ENCODE assay signal across 1 cellular context in the genomic region with DNA sequence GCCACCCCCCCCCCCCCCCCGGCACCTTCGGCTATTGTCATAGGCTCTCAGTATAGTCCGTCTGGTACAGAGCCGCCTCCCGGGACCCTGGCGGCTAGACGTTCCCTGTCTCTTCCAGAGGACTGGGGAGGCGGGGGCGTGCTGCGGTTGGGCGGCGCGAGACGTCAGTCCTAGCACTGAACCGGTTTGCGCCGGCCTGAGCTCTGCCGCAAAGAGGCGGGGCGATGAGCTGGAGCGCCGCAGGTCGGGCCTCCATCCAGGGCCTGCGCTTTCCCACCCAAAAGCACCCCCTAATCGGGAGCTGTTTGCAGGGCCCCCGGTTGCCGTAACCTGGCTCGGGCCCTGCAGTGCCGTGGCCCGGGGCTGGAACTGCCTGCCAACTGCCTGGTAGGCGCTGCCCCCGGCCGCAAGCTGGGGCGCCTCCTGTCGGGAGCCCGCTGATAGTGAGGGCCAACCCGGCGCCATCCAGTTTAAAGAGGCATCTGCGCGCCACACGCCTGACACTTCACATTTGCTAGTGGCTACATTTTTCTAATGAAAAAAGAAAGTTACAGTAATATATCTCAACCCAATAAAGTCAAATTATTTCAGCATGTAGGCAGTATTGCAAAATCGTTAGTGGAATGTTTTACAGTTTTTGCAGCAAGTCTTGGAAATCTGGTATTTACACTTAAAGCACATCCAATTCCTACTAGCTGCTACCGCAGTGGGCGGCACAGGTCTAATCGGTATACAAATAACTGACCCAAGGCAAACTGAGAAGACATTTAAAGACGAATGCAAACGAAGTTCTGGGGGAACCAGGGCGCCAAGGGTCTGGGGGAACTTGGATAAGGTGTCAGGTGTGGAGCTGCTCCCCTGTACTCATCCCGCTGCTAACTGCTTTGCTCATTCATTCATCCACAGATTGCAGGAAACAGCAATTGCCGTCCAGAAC.
TF ChIP-seq lines count a peak whose summit lies in the region.

No MANE protein-coding gene starts in this region.

TF ChIP-seq in K562, 482 proteins besides CTCF, POLR2A, EP300 and RAD21 (continued from another document and continues in another):
- TF ChIP-seq, protein P1, sequence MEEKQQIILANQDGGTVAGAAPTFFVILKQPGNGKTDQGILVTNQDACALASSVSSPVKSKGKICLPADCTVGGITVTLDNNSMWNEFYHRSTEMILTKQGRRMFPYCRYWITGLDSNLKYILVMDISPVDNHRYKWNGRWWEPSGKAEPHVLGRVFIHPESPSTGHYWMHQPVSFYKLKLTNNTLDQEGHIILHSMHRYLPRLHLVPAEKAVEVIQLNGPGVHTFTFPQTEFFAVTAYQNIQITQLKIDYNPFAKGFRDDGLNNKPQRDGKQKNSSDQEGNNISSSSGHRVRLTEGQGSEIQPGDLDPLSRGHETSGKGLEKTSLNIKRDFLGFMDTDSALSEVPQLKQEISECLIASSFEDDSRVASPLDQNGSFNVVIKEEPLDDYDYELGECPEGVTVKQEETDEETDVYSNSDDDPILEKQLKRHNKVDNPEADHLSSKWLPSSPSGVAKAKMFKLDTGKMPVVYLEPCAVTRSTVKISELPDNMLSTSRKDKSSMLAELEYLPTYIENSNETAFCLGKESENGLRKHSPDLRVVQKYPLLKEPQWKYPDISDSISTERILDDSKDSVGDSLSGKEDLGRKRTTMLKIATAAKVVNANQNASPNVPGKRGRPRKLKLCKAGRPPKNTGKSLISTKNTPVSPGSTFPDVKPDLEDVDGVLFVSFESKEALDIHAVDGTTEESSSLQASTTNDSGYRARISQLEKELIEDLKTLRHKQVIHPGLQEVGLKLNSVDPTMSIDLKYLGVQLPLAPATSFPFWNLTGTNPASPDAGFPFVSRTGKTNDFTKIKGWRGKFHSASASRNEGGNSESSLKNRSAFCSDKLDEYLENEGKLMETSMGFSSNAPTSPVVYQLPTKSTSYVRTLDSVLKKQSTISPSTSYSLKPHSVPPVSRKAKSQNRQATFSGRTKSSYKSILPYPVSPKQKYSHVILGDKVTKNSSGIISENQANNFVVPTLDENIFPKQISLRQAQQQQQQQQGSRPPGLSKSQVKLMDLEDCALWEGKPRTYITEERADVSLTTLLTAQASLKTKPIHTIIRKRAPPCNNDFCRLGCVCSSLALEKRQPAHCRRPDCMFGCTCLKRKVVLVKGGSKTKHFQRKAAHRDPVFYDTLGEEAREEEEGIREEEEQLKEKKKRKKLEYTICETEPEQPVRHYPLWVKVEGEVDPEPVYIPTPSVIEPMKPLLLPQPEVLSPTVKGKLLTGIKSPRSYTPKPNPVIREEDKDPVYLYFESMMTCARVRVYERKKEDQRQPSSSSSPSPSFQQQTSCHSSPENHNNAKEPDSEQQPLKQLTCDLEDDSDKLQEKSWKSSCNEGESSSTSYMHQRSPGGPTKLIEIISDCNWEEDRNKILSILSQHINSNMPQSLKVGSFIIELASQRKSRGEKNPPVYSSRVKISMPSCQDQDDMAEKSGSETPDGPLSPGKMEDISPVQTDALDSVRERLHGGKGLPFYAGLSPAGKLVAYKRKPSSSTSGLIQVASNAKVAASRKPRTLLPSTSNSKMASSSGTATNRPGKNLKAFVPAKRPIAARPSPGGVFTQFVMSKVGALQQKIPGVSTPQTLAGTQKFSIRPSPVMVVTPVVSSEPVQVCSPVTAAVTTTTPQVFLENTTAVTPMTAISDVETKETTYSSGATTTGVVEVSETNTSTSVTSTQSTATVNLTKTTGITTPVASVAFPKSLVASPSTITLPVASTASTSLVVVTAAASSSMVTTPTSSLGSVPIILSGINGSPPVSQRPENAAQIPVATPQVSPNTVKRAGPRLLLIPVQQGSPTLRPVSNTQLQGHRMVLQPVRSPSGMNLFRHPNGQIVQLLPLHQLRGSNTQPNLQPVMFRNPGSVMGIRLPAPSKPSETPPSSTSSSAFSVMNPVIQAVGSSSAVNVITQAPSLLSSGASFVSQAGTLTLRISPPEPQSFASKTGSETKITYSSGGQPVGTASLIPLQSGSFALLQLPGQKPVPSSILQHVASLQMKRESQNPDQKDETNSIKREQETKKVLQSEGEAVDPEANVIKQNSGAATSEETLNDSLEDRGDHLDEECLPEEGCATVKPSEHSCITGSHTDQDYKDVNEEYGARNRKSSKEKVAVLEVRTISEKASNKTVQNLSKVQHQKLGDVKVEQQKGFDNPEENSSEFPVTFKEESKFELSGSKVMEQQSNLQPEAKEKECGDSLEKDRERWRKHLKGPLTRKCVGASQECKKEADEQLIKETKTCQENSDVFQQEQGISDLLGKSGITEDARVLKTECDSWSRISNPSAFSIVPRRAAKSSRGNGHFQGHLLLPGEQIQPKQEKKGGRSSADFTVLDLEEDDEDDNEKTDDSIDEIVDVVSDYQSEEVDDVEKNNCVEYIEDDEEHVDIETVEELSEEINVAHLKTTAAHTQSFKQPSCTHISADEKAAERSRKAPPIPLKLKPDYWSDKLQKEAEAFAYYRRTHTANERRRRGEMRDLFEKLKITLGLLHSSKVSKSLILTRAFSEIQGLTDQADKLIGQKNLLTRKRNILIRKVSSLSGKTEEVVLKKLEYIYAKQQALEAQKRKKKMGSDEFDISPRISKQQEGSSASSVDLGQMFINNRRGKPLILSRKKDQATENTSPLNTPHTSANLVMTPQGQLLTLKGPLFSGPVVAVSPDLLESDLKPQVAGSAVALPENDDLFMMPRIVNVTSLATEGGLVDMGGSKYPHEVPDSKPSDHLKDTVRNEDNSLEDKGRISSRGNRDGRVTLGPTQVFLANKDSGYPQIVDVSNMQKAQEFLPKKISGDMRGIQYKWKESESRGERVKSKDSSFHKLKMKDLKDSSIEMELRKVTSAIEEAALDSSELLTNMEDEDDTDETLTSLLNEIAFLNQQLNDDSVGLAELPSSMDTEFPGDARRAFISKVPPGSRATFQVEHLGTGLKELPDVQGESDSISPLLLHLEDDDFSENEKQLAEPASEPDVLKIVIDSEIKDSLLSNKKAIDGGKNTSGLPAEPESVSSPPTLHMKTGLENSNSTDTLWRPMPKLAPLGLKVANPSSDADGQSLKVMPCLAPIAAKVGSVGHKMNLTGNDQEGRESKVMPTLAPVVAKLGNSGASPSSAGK (IDR thresholded peaks at IDR 0.05), result peak; percentile 76
- TF ChIP-seq NEUROD1 (IDR thresholded peaks at IDR 0.05; ENCODE audit: borderline replicate concordance, low read depth, low read length, partially characterized antibody) (peak; percentile 38), POLR2H (tag; IDR thresholded peaks at IDR 0.05; ENCODE audit: low read depth) (peak; percentile 78), CHD4 (IDR thresholded peaks at IDR 0.05; ENCODE audit: insufficient read depth, insufficient replicate concordance, low read depth, low read length, poor library complexity, severe bottlenecking) (no peak), TRIM28 (IDR thresholded peaks at IDR 0.05) (no peak), CBX2 (IDR thresholded peaks at IDR 0.05; ENCODE audit: insufficient read depth, low read length, poor library complexity, severe bottlenecking) (no peak), ZNF41 (CRISPR knock-in tag; conservative IDR thresholded peaks at IDR 0.05) (no peak)
- TF ChIP-seq, protein P2, sequence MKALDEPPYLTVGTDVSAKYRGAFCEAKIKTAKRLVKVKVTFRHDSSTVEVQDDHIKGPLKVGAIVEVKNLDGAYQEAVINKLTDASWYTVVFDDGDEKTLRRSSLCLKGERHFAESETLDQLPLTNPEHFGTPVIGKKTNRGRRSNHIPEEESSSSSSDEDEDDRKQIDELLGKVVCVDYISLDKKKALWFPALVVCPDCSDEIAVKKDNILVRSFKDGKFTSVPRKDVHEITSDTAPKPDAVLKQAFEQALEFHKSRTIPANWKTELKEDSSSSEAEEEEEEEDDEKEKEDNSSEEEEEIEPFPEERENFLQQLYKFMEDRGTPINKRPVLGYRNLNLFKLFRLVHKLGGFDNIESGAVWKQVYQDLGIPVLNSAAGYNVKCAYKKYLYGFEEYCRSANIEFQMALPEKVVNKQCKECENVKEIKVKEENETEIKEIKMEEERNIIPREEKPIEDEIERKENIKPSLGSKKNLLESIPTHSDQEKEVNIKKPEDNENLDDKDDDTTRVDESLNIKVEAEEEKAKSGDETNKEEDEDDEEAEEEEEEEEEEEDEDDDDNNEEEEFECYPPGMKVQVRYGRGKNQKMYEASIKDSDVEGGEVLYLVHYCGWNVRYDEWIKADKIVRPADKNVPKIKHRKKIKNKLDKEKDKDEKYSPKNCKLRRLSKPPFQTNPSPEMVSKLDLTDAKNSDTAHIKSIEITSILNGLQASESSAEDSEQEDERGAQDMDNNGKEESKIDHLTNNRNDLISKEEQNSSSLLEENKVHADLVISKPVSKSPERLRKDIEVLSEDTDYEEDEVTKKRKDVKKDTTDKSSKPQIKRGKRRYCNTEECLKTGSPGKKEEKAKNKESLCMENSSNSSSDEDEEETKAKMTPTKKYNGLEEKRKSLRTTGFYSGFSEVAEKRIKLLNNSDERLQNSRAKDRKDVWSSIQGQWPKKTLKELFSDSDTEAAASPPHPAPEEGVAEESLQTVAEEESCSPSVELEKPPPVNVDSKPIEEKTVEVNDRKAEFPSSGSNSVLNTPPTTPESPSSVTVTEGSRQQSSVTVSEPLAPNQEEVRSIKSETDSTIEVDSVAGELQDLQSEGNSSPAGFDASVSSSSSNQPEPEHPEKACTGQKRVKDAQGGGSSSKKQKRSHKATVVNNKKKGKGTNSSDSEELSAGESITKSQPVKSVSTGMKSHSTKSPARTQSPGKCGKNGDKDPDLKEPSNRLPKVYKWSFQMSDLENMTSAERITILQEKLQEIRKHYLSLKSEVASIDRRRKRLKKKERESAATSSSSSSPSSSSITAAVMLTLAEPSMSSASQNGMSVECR (CRISPR knock-in tag; IDR thresholded peaks at IDR 0.05), result no peak
- TF ChIP-seq, protein P3, sequence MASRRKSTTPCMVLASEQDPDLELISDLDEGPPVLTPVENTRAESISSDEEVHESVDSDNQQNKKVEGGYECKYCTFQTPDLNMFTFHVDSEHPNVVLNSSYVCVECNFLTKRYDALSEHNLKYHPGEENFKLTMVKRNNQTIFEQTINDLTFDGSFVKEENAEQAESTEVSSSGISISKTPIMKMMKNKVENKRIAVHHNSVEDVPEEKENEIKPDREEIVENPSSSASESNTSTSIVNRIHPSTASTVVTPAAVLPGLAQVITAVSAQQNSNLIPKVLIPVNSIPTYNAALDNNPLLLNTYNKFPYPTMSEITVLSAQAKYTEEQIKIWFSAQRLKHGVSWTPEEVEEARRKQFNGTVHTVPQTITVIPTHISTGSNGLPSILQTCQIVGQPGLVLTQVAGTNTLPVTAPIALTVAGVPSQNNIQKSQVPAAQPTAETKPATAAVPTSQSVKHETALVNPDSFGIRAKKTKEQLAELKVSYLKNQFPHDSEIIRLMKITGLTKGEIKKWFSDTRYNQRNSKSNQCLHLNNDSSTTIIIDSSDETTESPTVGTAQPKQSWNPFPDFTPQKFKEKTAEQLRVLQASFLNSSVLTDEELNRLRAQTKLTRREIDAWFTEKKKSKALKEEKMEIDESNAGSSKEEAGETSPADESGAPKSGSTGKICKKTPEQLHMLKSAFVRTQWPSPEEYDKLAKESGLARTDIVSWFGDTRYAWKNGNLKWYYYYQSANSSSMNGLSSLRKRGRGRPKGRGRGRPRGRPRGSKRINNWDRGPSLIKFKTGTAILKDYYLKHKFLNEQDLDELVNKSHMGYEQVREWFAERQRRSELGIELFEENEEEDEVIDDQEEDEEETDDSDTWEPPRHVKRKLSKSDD (conservative IDR thresholded peaks at IDR 0.05; ENCODE audit: low read length), result no peak
- TF ChIP-seq, protein P4, sequence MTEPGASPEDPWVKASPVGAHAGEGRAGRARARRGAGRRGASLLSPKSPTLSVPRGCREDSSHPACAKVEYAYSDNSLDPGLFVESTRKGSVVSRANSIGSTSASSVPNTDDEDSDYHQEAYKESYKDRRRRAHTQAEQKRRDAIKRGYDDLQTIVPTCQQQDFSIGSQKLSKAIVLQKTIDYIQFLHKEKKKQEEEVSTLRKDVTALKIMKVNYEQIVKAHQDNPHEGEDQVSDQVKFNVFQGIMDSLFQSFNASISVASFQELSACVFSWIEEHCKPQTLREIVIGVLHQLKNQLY (CRISPR knock-in tag; conservative IDR thresholded peaks at IDR 0.05), result no peak
- TF ChIP-seq, protein P5, sequence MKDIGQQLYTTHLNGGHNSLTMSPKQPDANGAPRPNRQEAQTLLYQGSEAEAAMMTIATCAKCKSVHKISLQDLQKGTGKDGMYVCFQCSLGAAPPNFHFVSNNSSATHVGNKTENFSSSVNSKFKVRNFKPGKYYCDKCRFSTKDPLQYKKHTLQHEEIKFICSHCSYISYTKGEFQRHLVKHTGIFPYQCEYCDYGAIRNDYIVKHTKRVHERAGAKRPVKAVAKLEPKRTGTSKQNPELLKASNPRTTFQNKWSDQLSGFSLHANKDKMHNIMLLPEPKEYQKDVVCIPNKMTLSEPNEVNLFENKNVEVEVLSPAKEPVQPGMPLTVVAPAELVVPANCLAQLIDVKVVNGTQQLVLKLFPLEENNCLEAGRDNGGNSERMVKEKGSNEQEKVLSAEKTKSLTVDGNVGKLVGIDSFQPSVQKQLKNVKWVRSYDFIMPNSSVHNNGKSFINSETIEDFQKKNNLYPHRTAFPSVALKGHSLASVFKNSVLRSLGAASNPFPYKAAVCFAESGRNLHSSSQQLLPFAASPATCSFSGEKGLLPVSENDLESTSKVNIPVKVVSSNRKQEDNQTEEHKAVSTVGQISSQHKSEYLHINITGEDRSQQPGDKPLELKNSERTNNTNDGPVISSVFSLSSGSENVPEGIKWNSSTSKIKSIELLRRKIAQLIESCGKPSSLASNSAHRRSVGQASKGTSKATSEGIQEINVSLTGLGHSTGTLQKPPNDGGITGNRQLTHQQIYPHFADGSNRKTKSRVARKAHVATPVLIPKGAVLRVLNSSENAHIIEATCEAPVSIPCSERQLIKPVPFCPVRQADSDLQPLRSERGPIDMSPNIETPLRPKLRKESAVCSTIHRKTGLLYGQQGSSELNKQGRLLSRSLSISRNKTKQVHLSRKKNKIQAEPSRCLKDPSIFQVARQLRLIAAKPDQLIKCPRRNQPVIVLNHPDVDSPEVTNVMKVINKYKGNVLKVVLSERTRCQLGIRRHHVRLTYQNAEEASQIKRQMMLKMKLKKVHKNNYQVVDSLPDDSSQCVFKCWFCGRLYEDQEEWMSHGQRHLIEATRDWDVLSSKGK (CRISPR knock-in tag; IDR thresholded peaks at IDR 0.05), result no peak
- TF ChIP-seq, protein P6, sequence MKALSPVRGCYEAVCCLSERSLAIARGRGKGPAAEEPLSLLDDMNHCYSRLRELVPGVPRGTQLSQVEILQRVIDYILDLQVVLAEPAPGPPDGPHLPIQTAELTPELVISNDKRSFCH (CRISPR knock-in tag; IDR thresholded peaks at IDR 0.05), result no peak
- TF ChIP-seq, protein P6 (tag; IDR thresholded peaks at IDR 0.05), result no peak; the same call in 1 of the 2 replicates
- TF ChIP-seq, protein P7, sequence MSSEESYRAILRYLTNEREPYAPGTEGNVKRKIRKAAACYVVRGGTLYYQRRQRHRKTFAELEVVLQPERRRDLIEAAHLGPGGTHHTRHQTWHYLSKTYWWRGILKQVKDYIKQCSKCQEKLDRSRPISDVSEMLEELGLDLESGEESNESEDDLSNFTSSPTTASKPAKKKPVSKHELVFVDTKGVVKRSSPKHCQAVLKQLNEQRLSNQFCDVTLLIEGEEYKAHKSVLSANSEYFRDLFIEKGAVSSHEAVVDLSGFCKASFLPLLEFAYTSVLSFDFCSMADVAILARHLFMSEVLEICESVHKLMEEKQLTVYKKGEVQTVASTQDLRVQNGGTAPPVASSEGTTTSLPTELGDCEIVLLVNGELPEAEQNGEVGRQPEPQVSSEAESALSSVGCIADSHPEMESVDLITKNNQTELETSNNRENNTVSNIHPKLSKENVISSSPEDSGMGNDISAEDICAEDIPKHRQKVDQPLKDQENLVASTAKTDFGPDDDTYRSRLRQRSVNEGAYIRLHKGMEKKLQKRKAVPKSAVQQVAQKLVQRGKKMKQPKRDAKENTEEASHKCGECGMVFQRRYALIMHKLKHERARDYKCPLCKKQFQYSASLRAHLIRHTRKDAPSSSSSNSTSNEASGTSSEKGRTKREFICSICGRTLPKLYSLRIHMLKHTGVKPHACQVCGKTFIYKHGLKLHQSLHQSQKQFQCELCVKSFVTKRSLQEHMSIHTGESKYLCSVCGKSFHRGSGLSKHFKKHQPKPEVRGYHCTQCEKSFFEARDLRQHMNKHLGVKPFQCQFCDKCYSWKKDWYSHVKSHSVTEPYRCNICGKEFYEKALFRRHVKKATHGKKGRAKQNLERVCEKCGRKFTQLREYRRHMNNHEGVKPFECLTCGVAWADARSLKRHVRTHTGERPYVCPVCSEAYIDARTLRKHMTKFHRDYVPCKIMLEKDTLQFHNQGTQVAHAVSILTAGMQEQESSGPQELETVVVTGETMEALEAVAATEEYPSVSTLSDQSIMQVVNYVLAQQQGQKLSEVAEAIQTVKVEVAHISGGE (CRISPR knock-in tag; IDR thresholded peaks at IDR 0.05), result no peak
